16 cellular contexts compared by ENCODE assay signal in the genomic region with DNA sequence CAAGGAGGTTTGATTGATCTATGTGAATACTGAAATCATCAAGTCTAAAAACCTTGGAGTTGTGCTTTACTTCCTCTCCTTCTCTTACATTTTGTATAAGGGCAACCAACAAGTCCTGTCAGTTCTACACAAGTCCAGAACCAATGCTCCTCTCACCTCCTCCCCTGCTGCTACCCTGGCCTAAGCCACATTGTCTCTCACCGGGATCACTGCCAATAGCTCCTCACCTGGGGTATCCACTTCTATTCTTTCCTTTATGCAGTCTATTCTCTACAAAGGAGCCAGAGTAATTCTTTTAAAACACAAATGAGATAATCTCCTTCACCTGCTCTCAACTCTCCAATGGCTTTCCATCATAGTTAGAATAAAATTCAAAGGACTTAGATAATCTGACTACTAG.
"Had no signal": no experiment of that assay in that cellular context is flagged by ENCODE, and none has a peak within 500 bp of the region (broad histone marks: within the 10 kb centered on the region; RNA-seq: fewer than 3 reads in every experiment).

No MANE protein-coding gene starts in this region.

- ATAC-seq: activated naive CD4-positive, alpha-beta T cell treated with anti-CD3 and anti-CD28 coated beads, Interleukin-2, amount 50 U/mL, for 72 hours; activated T-cell treated with anti-CD3 and anti-CD28 coated beads, Interleukin-2, amount 50 U/mL, for 72 hours; gastroesophageal sphincter; heart left ventricle; left lung; upper lobe of right lung had no signal

- DNase-seq: activated CD4-positive, alpha-beta T cell treated with anti-CD3 and anti-CD28 coated beads for 1 hour; activated CD8-positive, alpha-beta memory T cell treated with anti-CD3 and anti-CD28 coated beads for 24 hours; activated effector memory CD4-positive, alpha-beta T cell treated with anti-CD3 and anti-CD28 coated beads, Interleukin-2, amount 50 U/mL, for 16 hours; activated T-cell treated with anti-CD3 and anti-CD28 coated beads, Interleukin-2, amount 50 U/mL, for 72 hours; cerebellar nuclear complex; cortex of kidney; heart left ventricle; left lung; occipital lobe; retina; stimulated activated naive CD4-positive, alpha-beta T cell; upper lobe of right lung had no signal

- FAIRE-seq: bronchial epithelial cell, endometrium had no signal
